Comparison of ENCODE assay signal across 21 cellular contexts in the genomic region with DNA sequence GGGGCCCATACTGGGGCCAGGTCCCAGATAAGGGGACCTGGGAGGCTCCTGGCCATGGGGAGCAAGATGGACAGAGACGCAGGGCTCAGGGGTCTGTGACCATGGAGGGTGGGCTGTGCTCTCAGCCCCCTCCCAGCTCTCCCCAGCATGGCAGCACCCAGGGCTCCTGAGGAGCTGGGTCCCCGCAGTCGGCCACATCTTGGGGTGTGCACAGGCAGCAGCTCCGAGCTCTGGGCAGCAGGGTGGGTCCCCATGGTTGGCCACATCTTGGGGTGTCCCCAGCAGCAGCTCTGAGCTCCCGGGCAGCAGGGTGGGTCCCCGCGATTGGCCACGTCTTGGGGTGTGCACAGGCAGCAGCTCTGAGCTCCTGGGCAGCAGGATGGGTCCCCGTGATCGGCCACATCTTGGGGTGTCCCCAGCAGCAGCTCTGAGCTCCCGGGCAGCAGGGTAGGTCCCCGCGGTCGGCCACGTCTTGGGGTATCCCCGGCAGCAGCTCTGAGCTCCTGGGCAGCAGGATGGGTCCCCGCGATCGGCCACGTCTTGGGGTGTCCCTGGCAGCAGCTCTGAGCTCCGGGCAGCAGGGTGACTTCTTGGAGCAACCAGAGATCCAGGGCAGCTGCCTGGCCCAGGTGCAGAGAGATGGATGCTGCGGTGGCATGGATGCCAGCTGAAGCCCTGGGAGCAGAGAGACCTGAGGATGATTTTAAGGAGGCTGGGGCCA. TPM values are rescaled to one million over a fixed set of nuclear protein-coding genes. Genes with fewer than 3 reads are reported as not detected.
DNase-seq lines count a peak whose midpoint lies in the region; ATAC-seq and TF ChIP-seq lines count a peak whose summit lies in the region.
"Had no signal": no experiment of that assay in that cellular context is flagged by ENCODE, and none has a peak within 500 bp of the region (broad histone marks: within the 10 kb centered on the region; RNA-seq: fewer than 3 reads in every experiment).

No MANE protein-coding gene starts in this region.

- intact Hi-C loops in Right ventricle myocardium superior (cut with DNase I) (loop anchor here (5.0 to 10.0 kb wide), 2 partner anchors 313 to 370 kb away; a partner anchor contains a TSS), heart right ventricle (cut with DNase I) (loop anchor here in 7 of 10 donors (5.0 kb wide), 4 partner anchors 103 to 373 kb away; a partner anchor contains a TSS), lower lobe of right lung (cut with DNase I) (no loop called here), OCI-LY7 (cut with micrococcal nuclease; ENCODE audit: unreplicated experiment) (loop anchor here (10.0 kb wide), 1 partner anchor 370 kb away; a partner anchor contains a TSS)

- POLR2A ChIA-PET in OCI-LY7 (lab: Charles Lee) = no interaction called here

- CTCF ChIA-PET in OCI-LY7 (lab: Charles Lee; ENCODE audit: unreplicated experiment) = no interaction called here

- no peak for TF ChIP-seq POLR2A in Peyer's patch (IDR thresholded peaks at IDR 0.05)

- H3K4me2 ChIP-seq in OCI-LY7 (ENCODE audit: low read length) = no peak overlapping the region

- H3K9me2 ChIP-seq in OCI-LY7 (ENCODE audit: insufficient read depth, low read length) = no peaks in the 10 kb centered on the region

- H3K27me3 Mint-ChIP-seq in type B pancreatic cell = no peaks in the 10 kb centered on the region
- H3K27me3 Mint-ChIP-seq: activated CD4-positive, alpha-beta memory T cell treated with anti-CD3 and anti-CD28 coated beads for 36 hours had no signal

- H3K4me1 ChIP-seq in heart right ventricle (peaks cover 0 to 7% (median 3%) of the 10 kb centered on the region in 9 donors), Peyer's patch (peaks cover 0 to 3% (median 0%) of the 10 kb centered on the region in 4 donors), lower lobe of right lung (no peaks in the 10 kb centered on the region), OCI-LY7 (ENCODE audit: insufficient read depth, low read length, poor library complexity, severe bottlenecking) (no peaks in the 10 kb centered on the region)

- WGBS in heart right ventricle, 2 donors = 87 to 89% methylated on average over 22 of the region's 22 CpGs

- no peak overlapping the region for H3K4me3 ChIP-seq in heart right ventricle
- no peak overlapping the region for H3K4me3 ChIP-seq in Peyer's patch
- no peak overlapping the region for H3K4me3 ChIP-seq in lower lobe of right lung
- no peak overlapping the region for H3K4me3 ChIP-seq in OCI-LY7 (ENCODE audit: low read depth, low read length, poor library complexity, severe bottlenecking)
- H3K4me3 ChIP-seq: esophagus squamous epithelium, gastroesophageal sphincter had no signal

- H3K36me3 ChIP-seq in heart right ventricle = no peaks in the 10 kb centered on the region
- H3K36me3 ChIP-seq in Peyer's patch = no peaks in the 10 kb centered on the region
- no peaks in the 10 kb centered on the region for H3K36me3 ChIP-seq in lower lobe of right lung
- no peaks in the 10 kb centered on the region for H3K36me3 ChIP-seq in OCI-LY7 (ENCODE audit: insufficient read depth, low read length)
- H3K36me3 ChIP-seq: esophagus squamous epithelium, gastroesophageal sphincter, WERI-Rb-1 had no signal

- H3K79me2 ChIP-seq in OCI-LY7 (ENCODE audit: insufficient read depth, low read depth, low read length) = no peaks in the 10 kb centered on the region

- no peak overlapping the region for H3K4me3 Mint-ChIP-seq in type B pancreatic cell
- H3K4me3 Mint-ChIP-seq: activated CD4-positive, alpha-beta memory T cell treated with anti-CD3 and anti-CD28 coated beads for 36 hours; CD4-positive, alpha-beta memory T cell; effector memory CD8-positive, alpha-beta T cell had no signal

- no peaks in the 10 kb centered on the region for H3K9me3 Mint-ChIP-seq in type B pancreatic cell
- H3K9me3 Mint-ChIP-seq: activated CD4-positive, alpha-beta memory T cell treated with anti-CD3 and anti-CD28 coated beads for 36 hours; activated naive CD4-positive, alpha-beta T cell treated with anti-CD3 and anti-CD28 coated beads, Interleukin-2, amount 50 U/mL, for 72 hours; effector memory CD8-positive, alpha-beta T cell had no signal

- H3K27me3 ChIP-seq in heart right ventricle (peaks cover 0 to 35% (median 24%) of the 10 kb centered on the region in 7 donors), Peyer's patch (no peaks in the 10 kb centered on the region), lower lobe of right lung (ENCODE audit: low read depth) (peaks cover 29% of the 10 kb centered on the region)

- no peak for TF ChIP-seq CTCF in heart right ventricle (IDR thresholded peaks at IDR 0.05)
- TF ChIP-seq CTCF in Peyer's patch (IDR thresholded peaks at IDR 0.05) = no peak
- TF ChIP-seq CTCF in lower lobe of right lung (IDR thresholded peaks at IDR 0.05) = no peak
- TF ChIP-seq CTCF in type B pancreatic cell (conservative IDR thresholded peaks at IDR 0.05) = no peak
- TF ChIP-seq CTCF in OCI-LY7 (conservative IDR thresholded peaks at IDR 0.05; ENCODE audit: low read length) = no peak

- DNase-seq in Right ventricle myocardium superior (peak; percentile 26), heart right ventricle (no peak), Peyer's patch (peak in 2 of 3 donors; percentile 36 to 44), lower lobe of right lung (peak; percentile 35), type B pancreatic cell (ENCODE audit: extremely low spot score, unreplicated experiment) (peak; percentile 63), DMS79 treated with DMSO at 0.1 percent for 48 hours (lab: John Stamatoyannopoulos, UW) (no peak), hypothalamus (lab: John Stamatoyannopoulos, UW) (no peak), OCI-LY7 (ENCODE audit: low spot score) (no peak)
- DNase-seq: activated CD4-positive, alpha-beta memory T cell treated with anti-CD3 and anti-CD28 coated beads for 36 hours; effector memory CD8-positive, alpha-beta T cell; esophagus squamous epithelium; KBM-7; NCI-H774 had no signal

- H2AFZ ChIP-seq in OCI-LY7 (ENCODE audit: low read length) = no peak overlapping the region

- no TSS peak for BruUV-seq in OCI-LY7 (replicated peaks; lab: Mats Ljungman, UMichigan)

- no peak overlapping the region for H3K27ac Mint-ChIP-seq in type B pancreatic cell
- H3K27ac Mint-ChIP-seq: activated CD4-positive, alpha-beta memory T cell treated with anti-CD3 and anti-CD28 coated beads for 36 hours; CD4-positive, alpha-beta memory T cell had no signal

- ATAC-seq in Right ventricle myocardium superior (ENCODE audit: poor library complexity) (no peak), heart right ventricle (no peak), lower lobe of right lung (no peak)
- ATAC-seq: activated naive CD4-positive, alpha-beta T cell treated with anti-CD3 and anti-CD28 coated beads, Interleukin-2, amount 50 U/mL, for 72 hours; effector memory CD8-positive, alpha-beta T cell; gastroesophageal sphincter had no signal

- no peak overlapping the region for H3K27ac ChIP-seq in heart right ventricle
- no peak overlapping the region for H3K27ac ChIP-seq in Peyer's patch
- H3K27ac ChIP-seq in lower lobe of right lung = no peak overlapping the region
- no peak overlapping the region for H3K27ac ChIP-seq in OCI-LY7 (ENCODE audit: low read depth, low read length, poor library complexity, severe bottlenecking)
- H3K27ac ChIP-seq: esophagus squamous epithelium, gastroesophageal sphincter, WERI-Rb-1 had no signal

- no peaks in the 10 kb centered on the region for H3K4me1 Mint-ChIP-seq in type B pancreatic cell (ENCODE audit: unreplicated experiment)
- H3K4me1 Mint-ChIP-seq: CD4-positive, alpha-beta memory T cell had no signal

- H3K9me3 ChIP-seq in heart right ventricle (peaks cover 0 to under 1% (median 0%) of the 10 kb centered on the region in 11 donors), Peyer's patch (peaks cover 0 to 2% (median 0%) of the 10 kb centered on the region in 4 donors), lower lobe of right lung (no peaks in the 10 kb centered on the region), OCI-LY7 (ENCODE audit: low read length) (no peaks in the 10 kb centered on the region)
- H3K9me3 ChIP-seq: esophagus squamous epithelium, gastroesophageal sphincter had no signal

- no peaks in the 10 kb centered on the region for H3K36me3 Mint-ChIP-seq in type B pancreatic cell
- H3K36me3 Mint-ChIP-seq: activated CD4-positive, alpha-beta memory T cell treated with anti-CD3 and anti-CD28 coated beads for 36 hours; activated naive CD4-positive, alpha-beta T cell treated with anti-CD3 and anti-CD28 coated beads, Interleukin-2, amount 50 U/mL, for 72 hours; CD4-positive, alpha-beta memory T cell had no signal

- H4K20me1 ChIP-seq in OCI-LY7 (ENCODE audit: insufficient read depth, low read length) = no peaks in the 10 kb centered on the region

RNA-seq across cellular contexts. Expression of a gene that starts 18.3 kb away (rescaled TPM):
- not detected for total RNA-seq in Right ventricle myocardium superior
- not detected for total RNA-seq in heart right ventricle
- not detected for polyA plus RNA-seq in heart right ventricle
- 10 to 100 TPM in 2 of 4 donors, 1 to 10 TPM in 1, under 1 TPM in 1; 0.18 to 25.6 (median 10.5) TPM for total RNA-seq in Peyer's patch
- 57.5 TPM for total RNA-seq in lower lobe of right lung
- 0.48 and 2.0 TPM in 2 replicates for total RNA-seq in type B pancreatic cell (ENCODE audit: low replicate concordance)
- total RNA-seq in OCI-LY7 (2014; rRNA removed; shearing (Covaris generic)) = under 0.01 TPM in 1 of 2 replicates, not detected in the other
- total RNA-seq in OCI-LY7 (2022) = 0.02 TPM in 1 of 2 replicates, not detected in the other
- total RNA-seq: activated CD4-positive, alpha-beta memory T cell treated with anti-CD3 and anti-CD28 coated beads for 36 hours; activated naive CD4-positive, alpha-beta T cell treated with anti-CD3 and anti-CD28 coated beads, Interleukin-2, amount 50 U/mL, for 72 hours; CD4-positive, alpha-beta memory T cell; T-helper 2 cell treated with Interferon-gamma antibody and Interleukin-4, amounts not matched to agents 100 ng/mL and 5 ng/mL, for 36 hours; temporal lobe had no signal
- polyA plus RNA-seq: CD4-positive, alpha-beta memory T cell; neural cell had no signal

RNA-seq across cellular contexts. Expression of a gene that starts 46.8 kb away (rescaled TPM):
- total RNA-seq in Right ventricle myocardium superior (not detected), heart right ventricle (not detected), Peyer's patch (not detected), lower lobe of right lung (0.35 TPM), type B pancreatic cell (ENCODE audit: low replicate concordance) (0.10 and 1.4 TPM in 2 replicates), OCI-LY7 (2022) (not detected in 2 replicates)
- not detected for polyA plus RNA-seq in heart right ventricle
- not detected in 2 replicates for total RNA-seq in OCI-LY7 (2014; rRNA removed; shearing (Covaris generic))
- total RNA-seq: activated CD4-positive, alpha-beta memory T cell treated with anti-CD3 and anti-CD28 coated beads for 36 hours; activated naive CD4-positive, alpha-beta T cell treated with anti-CD3 and anti-CD28 coated beads, Interleukin-2, amount 50 U/mL, for 72 hours; CD4-positive, alpha-beta memory T cell; SK-MEL-5; T-helper 2 cell treated with Interferon-gamma antibody and Interleukin-4, amounts not matched to agents 100 ng/mL and 5 ng/mL, for 36 hours had no signal
- polyA plus RNA-seq: CD4-positive, alpha-beta memory T cell; neural cell had no signal

Comparison
In these comparisons a context has a peak if more than half of its experiments do, and no peak if none do; other contexts are left out.
1. DNase-seq: peak in Right ventricle myocardium superior (single experiment), Peyer's patch (2 of 3), lower lobe of right lung (single experiment) and type B pancreatic cell (single experiment); none in heart right ventricle (0 of 2), DMS79 treated with DMSO at 0.1 percent for 48 hours (single experiment), hypothalamus (0 of 51) and OCI-LY7 (single experiment).